ENCODE assay signal across 8 cellular contexts in genomic region chr7:95434501-95435421, GRCh38.
DNase-seq lines count a peak whose midpoint lies in the region; ATAC-seq and TF ChIP-seq lines count a peak whose summit lies in the region.

PON2 (minus strand) TSS chr7:95435028; CDS start chr7:95434951, 77 bp downstream.

- H3K36me3 Mint-ChIP-seq in activated naive CD8-positive, alpha-beta T cell = no peaks in the 10 kb centered on the region

- peaks cover 26% of the 10 kb centered on the region for H3K36me3 ChIP-seq in neuron (ENCODE audit: insufficient read depth, low read length)
- no peaks in the 10 kb centered on the region for H3K36me3 ChIP-seq in tibial artery

- H3K4me1 ChIP-seq in neuron (ENCODE audit: insufficient read depth, low read length) (peaks cover 18% of the 10 kb centered on the region), tibial artery (peaks cover 0 to 11% (median 2%) of the 10 kb centered on the region in 4 donors)

- H3K27ac Mint-ChIP-seq in activated naive CD8-positive, alpha-beta T cell = peak within 1 kb of the TSS; percentile 64

- DNase-seq in EH (ENCODE audit: low read depth) (peak; percentile 83), HuH-7 (ENCODE audit: low spot score) (peak; percentile 79), SHP77 (lab: John Stamatoyannopoulos, UW) (peak; percentile 53 to 77), globus pallidus (ENCODE audit: low spot score) (peak; percentile 67), tibial artery (peak; percentile 72 to 89)

- H3K27me3 Mint-ChIP-seq in activated naive CD8-positive, alpha-beta T cell = peaks cover 4% of the 10 kb centered on the region

- H3K4me3 Mint-ChIP-seq in activated naive CD8-positive, alpha-beta T cell = peak within 1 kb of the TSS; percentile 92

- H3K4me1 Mint-ChIP-seq in activated naive CD8-positive, alpha-beta T cell (ENCODE audit: low read depth) = peaks cover 10% of the 10 kb centered on the region

- peak within 1 kb of the TSS; percentile 96 for H2AFZ ChIP-seq in neuron (ENCODE audit: low read depth, low read length)

- TF ChIP-seq CTCF in tibial artery (IDR thresholded peaks at IDR 0.05) = no peak

- H3K9me3 Mint-ChIP-seq in activated naive CD8-positive, alpha-beta T cell (ENCODE audit: low read depth) = no peaks in the 10 kb centered on the region

- H3K27ac ChIP-seq in tibial artery = peak within 1 kb of the TSS; percentile 91 to 93

- H3K9me3 ChIP-seq in neuron (ENCODE audit: low read length) (peaks cover 4% of the 10 kb centered on the region), tibial artery (no peaks in the 10 kb centered on the region)

- ATAC-seq in GM21619 (IDR thresholded peaks at IDR 0.05; ENCODE audit: unreplicated experiment) = peak; percentile 94

- H3K27me3 ChIP-seq in neuron (ENCODE audit: insufficient read depth, low read length) (no peaks in the 10 kb centered on the region), tibial artery (no peaks in the 10 kb centered on the region)

- intact Hi-C loops in tibial artery (cut with DNase I; ENCODE audit: low total_unique reads) = no loop called here

- H3K4me3 ChIP-seq in neuron (ENCODE audit: low read length) = peak within 1 kb of the TSS; percentile 66
- peak within 1 kb of the TSS; percentile 74 to 83 for H3K4me3 ChIP-seq in tibial artery

Comparison
In these comparisons a context has a peak if more than half of its experiments do, and no peak if none do; other contexts are left out.
1. Peak in every context shown above with its lines: DNase-seq, ATAC-seq, H3K4me3 ChIP-seq and H3K27ac ChIP-seq.